ENCODE assay signal across 21 cellular contexts in genomic region chr4:176099314-176099713, GRCh38. TPM values are rescaled to one million over a fixed set of nuclear protein-coding genes. Genes with fewer than 3 reads are reported as not detected.
DNase-seq lines count a peak whose midpoint lies in the region; ATAC-seq and TF ChIP-seq lines count a peak whose summit lies in the region.
"Had no signal": no experiment of that assay in that cellular context is flagged by ENCODE, and none has a peak within 500 bp of the region (broad histone marks: within the 10 kb centered on the region; RNA-seq: fewer than 3 reads in every experiment).

No MANE protein-coding gene starts in this region.

- ATAC-seq in GM19397 (IDR thresholded peaks at IDR 0.05; ENCODE audit: unreplicated experiment) (no peak), GM21447 (IDR thresholded peaks at IDR 0.05; ENCODE audit: unreplicated experiment) (no peak)
- ATAC-seq in activated CD4-positive, alpha-beta T cell treated with anti-CD3 and anti-CD28 coated beads for 36 hours, result no peak
- ATAC-seq: naive thymus-derived CD4-positive, alpha-beta T cell had no signal

- H3K9me3 Mint-ChIP-seq in osteocyte (ENCODE audit: unreplicated experiment), result peaks cover 9% of the 10 kb centered on the region
- peaks cover 10% of the 10 kb centered on the region for H3K9me3 Mint-ChIP-seq in activated CD4-positive, alpha-beta T cell treated with anti-CD3 and anti-CD28 coated beads for 36 hours (ENCODE audit: low read depth)

- no peak overlapping the region for H3K4me2 ChIP-seq in PC-9

- H3K27me3 ChIP-seq in PC-9 (ENCODE audit: insufficient read depth, low read depth), result no peaks in the 10 kb centered on the region
- H3K27me3 ChIP-seq: ascending aorta had no signal

- no TSS peak for BruUV-seq in PC-9 (replicated peaks; lab: Mats Ljungman, UMichigan)

- intact Hi-C loops in PC-9 (cut with micrococcal nuclease; ENCODE audit: unreplicated experiment), result no loop called here
- intact Hi-C loops in activated CD4-positive, alpha-beta T cell treated with anti-CD3 and anti-CD28 coated beads for 36 hours (cut with DNase I, micrococcal nuclease), result no loop called here

- no peak overlapping the region for H3K27ac Mint-ChIP-seq in osteocyte (ENCODE audit: unreplicated experiment)
- no peak overlapping the region for H3K27ac Mint-ChIP-seq in activated CD4-positive, alpha-beta T cell treated with anti-CD3 and anti-CD28 coated beads for 36 hours
- H3K27ac Mint-ChIP-seq: activated naive CD4-positive, alpha-beta T cell treated with anti-CD3 and anti-CD28 coated beads, Interleukin-2, amount 50 U/mL, for 24 hours; naive thymus-derived CD4-positive, alpha-beta T cell had no signal

- POLR2A ChIA-PET in PC-9 (lab: Charles Lee; ENCODE audit: unreplicated experiment), result interaction anchor here (0.7 kb wide), 1 partner anchor 68 kb away, joined by 8 read pairs; no protein-coding TSS in a partner anchor
- POLR2A ChIA-PET in activated CD4-positive, alpha-beta T cell treated with anti-CD3 and anti-CD28 coated beads for 36 hours (lab: Charles Lee), result no interaction called here

- peaks cover 16% of the 10 kb centered on the region for H3K27me3 Mint-ChIP-seq in osteocyte (ENCODE audit: unreplicated experiment)
- peaks cover 15% of the 10 kb centered on the region for H3K27me3 Mint-ChIP-seq in activated CD4-positive, alpha-beta T cell treated with anti-CD3 and anti-CD28 coated beads for 36 hours

- no peaks in the 10 kb centered on the region for H3K79me2 ChIP-seq in PC-9 (ENCODE audit: low read depth)

- H3K4me1 Mint-ChIP-seq in osteocyte (ENCODE audit: unreplicated experiment), result no peaks in the 10 kb centered on the region
- no peaks in the 10 kb centered on the region for H3K4me1 Mint-ChIP-seq in activated CD4-positive, alpha-beta T cell treated with anti-CD3 and anti-CD28 coated beads for 36 hours
- H3K4me1 Mint-ChIP-seq: activated naive CD4-positive, alpha-beta T cell treated with anti-CD3 and anti-CD28 coated beads, Interleukin-2, amount 50 U/mL, for 24 hours; naive thymus-derived CD4-positive, alpha-beta T cell had no signal

- H3K9me3 ChIP-seq in PC-9 (ENCODE audit: insufficient read depth, low read depth), result no peaks in the 10 kb centered on the region
- H3K9me3 ChIP-seq: ascending aorta, thoracic aorta had no signal

- no peaks in the 10 kb centered on the region for H4K20me1 ChIP-seq in PC-9 (ENCODE audit: insufficient read depth)

- H3K36me3 ChIP-seq in PC-9 (ENCODE audit: low read depth), result no peaks in the 10 kb centered on the region
- H3K36me3 ChIP-seq: ascending aorta, thoracic aorta had no signal

- peak; percentile 25 for DNase-seq in ELR (ENCODE audit: low read depth)
- DNase-seq in PC-9, result no peak
- no peak for DNase-seq in fibroblast of pulmonary artery (ENCODE audit: low read depth)
- DNase-seq in osteocyte (ENCODE audit: extremely low spot score, unreplicated experiment), result no peak
- DNase-seq in NCI-H1048 (lab: John Stamatoyannopoulos, UW), result no peak
- DNase-seq in activated CD4-positive, alpha-beta T cell treated with anti-CD3 and anti-CD28 coated beads for 36 hours, result no peak
- DNase-seq: activated CD4-positive, alpha-beta T cell treated with anti-CD3 and anti-CD28 coated beads for 4 hours; kidney; naive thymus-derived CD4-positive, alpha-beta T cell; NCI-H1436 treated with DMSO at 0.1 percent for 48 hours; NCI-H524; Right ventricle myocardium superior; stimulated activated CD4-positive, alpha-beta T cell treated with anti-CD3 and anti-CD28 coated beads, Interleukin-1b, Interleukin-23, amount 100 ng/mL, for 48 hours; stimulated activated naive CD4-positive, alpha-beta T cell had no signal

- H3K4me3 ChIP-seq in PC-9 (no peak overlapping the region), fibroblast of pulmonary artery (replicated peaks; ENCODE audit: low read depth, low read length) (no peak overlapping the region)
- H3K4me3 ChIP-seq: ascending aorta, coronary artery, thoracic aorta had no signal

- H3K4me1 ChIP-seq in PC-9 (replicated peaks; ENCODE audit: insufficient read depth), result no peaks in the 10 kb centered on the region
- H3K4me1 ChIP-seq: ascending aorta, parathyroid adenoma had no signal

- H3K9me2 ChIP-seq in PC-9 (ENCODE audit: insufficient read depth), result no peaks in the 10 kb centered on the region

- no peak overlapping the region for H2AFZ ChIP-seq in PC-9
- H2AFZ ChIP-seq: parathyroid adenoma had no signal

- no peak overlapping the region for H3K4me3 Mint-ChIP-seq in osteocyte (ENCODE audit: unreplicated experiment)
- no peak overlapping the region for H3K4me3 Mint-ChIP-seq in activated CD4-positive, alpha-beta T cell treated with anti-CD3 and anti-CD28 coated beads for 36 hours
- H3K4me3 Mint-ChIP-seq: activated naive CD4-positive, alpha-beta T cell treated with anti-CD3 and anti-CD28 coated beads, Interleukin-2, amount 50 U/mL, for 24 hours; naive thymus-derived CD4-positive, alpha-beta T cell had no signal

- no peaks in the 10 kb centered on the region for H3F3A ChIP-seq in PC-9 (ENCODE audit: insufficient read depth, low read depth)

- no peak overlapping the region for H3K27ac ChIP-seq in PC-9
- H3K27ac ChIP-seq: ascending aorta, coronary artery, parathyroid adenoma, thoracic aorta had no signal

- TF ChIP-seq CTCF in PC-9 (conservative IDR thresholded peaks at IDR 0.05) (0 out of 2 replicates have a peak, but pooled peaks have one; percentile 14), fibroblast of pulmonary artery (IDR thresholded peaks at IDR 0.05; ENCODE audit: low read length, missing control alignments) (peak; percentile 19), osteocyte (IDR thresholded peaks at IDR 0.05) (peak; percentile 22)

- CTCF ChIA-PET in PC-9 (lab: Charles Lee), result no interaction called here
- CTCF ChIA-PET in activated CD4-positive, alpha-beta T cell treated with anti-CD3 and anti-CD28 coated beads for 36 hours (lab: Charles Lee), result interaction anchor here (0.6 kb wide), 1 partner anchor 10 kb away, joined by 3 read pairs; no protein-coding TSS in a partner anchor

- H3K36me3 Mint-ChIP-seq in osteocyte (ENCODE audit: unreplicated experiment), result peaks cover 4% of the 10 kb centered on the region
- H3K36me3 Mint-ChIP-seq in activated CD4-positive, alpha-beta T cell treated with anti-CD3 and anti-CD28 coated beads for 36 hours (ENCODE audit: low read depth), result no peaks in the 10 kb centered on the region
- H3K36me3 Mint-ChIP-seq: activated naive CD4-positive, alpha-beta T cell treated with anti-CD3 and anti-CD28 coated beads, Interleukin-2, amount 50 U/mL, for 24 hours had no signal

RNA-seq across cellular contexts. Expression of gene WDR17, which starts 33.7 kb away (rescaled TPM):
- total RNA-seq in PC-9 (2021) (2.2 and 2.3 TPM in 2 replicates), osteocyte (0.44 and 0.67 TPM in 2 replicates)
- total RNA-seq in activated CD4-positive, alpha-beta T cell treated with anti-CD3 and anti-CD28 coated beads for 36 hours, result 1 to 10 TPM; 2.2 to 2.5 TPM
